In the genomic region with DNA sequence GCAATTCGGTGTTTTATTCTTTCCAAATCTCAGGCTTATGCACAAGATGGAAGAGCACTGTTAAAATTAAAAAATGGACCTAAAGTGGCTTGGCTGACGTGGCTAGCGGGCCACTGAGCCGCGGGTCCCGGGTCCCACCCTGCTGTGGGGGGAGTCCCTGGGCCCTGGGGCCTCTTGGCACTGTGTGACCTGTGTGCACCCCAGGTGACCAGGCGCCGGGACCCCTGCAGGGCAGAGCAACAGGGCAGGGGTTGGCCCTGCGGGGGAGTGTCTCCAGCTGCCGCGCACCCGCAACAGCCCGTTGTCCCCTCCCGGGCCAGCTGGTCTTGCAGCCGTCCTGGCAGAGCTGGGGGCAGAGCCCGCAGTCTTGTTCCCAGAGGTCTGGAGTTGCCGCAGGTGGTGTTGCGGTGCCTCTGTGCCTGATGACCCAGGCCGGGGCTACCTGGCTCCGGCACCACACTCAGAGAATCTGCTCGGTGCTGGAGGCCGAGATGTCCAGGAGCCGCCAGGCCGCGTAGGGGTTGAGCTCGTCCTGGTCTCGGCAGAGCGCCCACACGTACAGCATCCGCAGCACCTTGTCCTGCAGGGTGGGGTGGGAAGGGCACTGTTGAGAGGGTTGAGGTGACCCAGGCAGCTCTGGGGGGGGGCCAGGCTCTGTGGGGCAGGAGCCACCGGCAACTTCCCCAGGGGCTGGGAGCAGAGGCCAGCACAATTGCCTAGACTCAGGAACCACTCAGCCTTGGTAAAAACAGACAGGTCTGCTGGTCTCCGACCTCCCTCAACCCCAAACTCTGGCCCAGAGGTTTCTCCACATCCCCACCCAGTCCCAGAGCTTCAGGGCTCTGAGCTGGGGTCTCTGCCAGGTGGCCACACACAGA, we compare ENCODE assay signal across 10 cellular contexts. TPM values are rescaled to one million over a fixed set of nuclear protein-coding genes. Genes with fewer than 3 reads are reported as not detected.
DNase-seq lines count a peak whose midpoint lies in the region; ATAC-seq and TF ChIP-seq lines count a peak whose summit lies in the region.
"Had no signal": no experiment of that assay in that cellular context is flagged by ENCODE, and none has a peak within 500 bp of the region (broad histone marks: within the 10 kb centered on the region; RNA-seq: fewer than 3 reads in every experiment).

No MANE protein-coding gene starts in this region.

- TF ChIP-seq POLR2A in ovary (IDR thresholded peaks at IDR 0.05) = no peak

- H3K36me3 ChIP-seq in NT2/D1 (ENCODE audit: insufficient read depth, insufficient read length, low read length) = peaks cover 71% of the 10 kb centered on the region
- no peaks in the 10 kb centered on the region for H3K36me3 ChIP-seq in ovary

- H3K27me3 ChIP-seq in NT2/D1 (ENCODE audit: insufficient read depth, insufficient read length) (no peaks in the 10 kb centered on the region), ovary (no peaks in the 10 kb centered on the region)

- H3K4me1 ChIP-seq in NT2/D1 (ENCODE audit: insufficient read depth, insufficient read length) = peaks cover 36% of the 10 kb centered on the region
- H3K4me1 ChIP-seq in ovary (ENCODE audit: insufficient read depth) = peaks cover 35% of the 10 kb centered on the region

- ATAC-seq in GM19023 (IDR thresholded peaks at IDR 0.05; ENCODE audit: unreplicated experiment) = no peak

- H3K9me3 ChIP-seq in NT2/D1 (ENCODE audit: insufficient read depth, low read length) (no peaks in the 10 kb centered on the region), ovary (no peaks in the 10 kb centered on the region)

- no peak for TF ChIP-seq EP300 in ovary (IDR thresholded peaks at IDR 0.05)

- no peak for TF ChIP-seq CTCF in ovary (IDR thresholded peaks at IDR 0.05)

- intact Hi-C loops in ovary (cut with DNase I) = no loop called here

- WGBS in ovary, 3 donors = 20 to 46% (median 31%) methylated on average over 20 to 32 of the region's 32 CpGs

- peak; percentile 6 for DNase-seq in DMS53 treated with DMSO at 0.1 percent for 48 hours (lab: John Stamatoyannopoulos, UW; ENCODE audit: unreplicated experiment)
- no peak for DNase-seq in NT2/D1 (ENCODE audit: low read depth, low spot score)
- DNase-seq in epidermal melanocyte (ENCODE audit: insufficient read length, low spot score) = peak; percentile 6
- DNase-seq in ovary = peak; percentile 48 to 67 (median 60)
- no peak for DNase-seq in SW480 (ENCODE audit: low spot score)
- DNase-seq in pons (ENCODE audit: low spot score) = no peak
- no peak for DNase-seq in 8988T

- peak overlapping the region; percentile 80 for H3K9ac ChIP-seq in NT2/D1 (ENCODE audit: insufficient read length, low read depth)
- H3K9ac ChIP-seq: KMS-11 had no signal

- no peak overlapping the region for H3K4me3 ChIP-seq in NT2/D1 (ENCODE audit: insufficient read length, low read depth)
- H3K4me3 ChIP-seq in ovary = peak overlapping the region; percentile 41

- H3K27ac ChIP-seq in ovary = peak overlapping the region; percentile 70 to 88
- H3K27ac ChIP-seq: KMS-11, SJSA1 had no signal

RNA-seq across cellular contexts. Expression of a gene that starts 1.0 kb away (rescaled TPM):
- 10 to 100 TPM in 2 of 7 donors, 1 to 10 TPM in 5; 1.4 to 99.7 (median 6.1) TPM for total RNA-seq in ovary
- 1 to 10 TPM in 1 of 2 donors, not detected in 1; 3.3 TPM for polyA plus RNA-seq in ovary
- total RNA-seq: SJSA1 had no signal

RNA-seq across cellular contexts. Expression of a gene that starts 6.8 kb away (rescaled TPM):
- 10 to 100 TPM in 6 of 7 donors, 1 to 10 TPM in 1; 8.8 to 26.6 (median 16.3) TPM for total RNA-seq in ovary
- 10 to 100 TPM in 1 of 2 donors, 1 to 10 TPM in 1; 1.8 to 19.8 TPM for polyA plus RNA-seq in ovary

RNA-seq across cellular contexts. Expression of a gene that starts 12.3 kb away (rescaled TPM):
- total RNA-seq in ovary = 1 to 10 TPM in 2 of 7 donors, not detected in 5; 1.0 to 6.9 TPM
- under 1 TPM in 1 of 2 donors, not detected in 1; 0.18 TPM for polyA plus RNA-seq in ovary
- total RNA-seq: SJSA1 had no signal

RNA-seq across cellular contexts. Expression of a gene that starts 16.5 kb away (rescaled TPM):
- 100 to 1,000 TPM in 1 of 7 donors, 10 to 100 TPM in 6; 43.4 to 110 (median 51.8) TPM for total RNA-seq in ovary
- polyA plus RNA-seq in ovary = 10 to 100 TPM; 29.8 to 48.4 TPM

RNA-seq across cellular contexts. Expression of a gene that starts 23.3 kb away (rescaled TPM):
- 10 to 100 TPM in 5 of 7 donors, 1 to 10 TPM in 2; 9.2 to 35.5 (median 26.3) TPM for total RNA-seq in ovary
- 10 to 100 TPM in 1 of 2 donors, 1 to 10 TPM in 1; 6.3 to 32.2 TPM for polyA plus RNA-seq in ovary

Comparison
In these comparisons a context has a peak if more than half of its experiments do, and no peak if none do; other contexts are left out.
1. DNase-seq: peak in DMS53 treated with DMSO at 0.1 percent for 48 hours (single experiment), epidermal melanocyte (single experiment) and ovary (5 of 5); none in NT2/D1 (single experiment), SW480 (single experiment), pons (single experiment) and 8988T (single experiment).